15 cellular contexts compared by ENCODE assay signal in genomic region chr17:38919316-38920078, GRCh38. TPM values are rescaled to one million over a fixed set of nuclear protein-coding genes. Genes with fewer than 3 reads are reported as not detected.
A peak's percentile ranks its signal among the peaks of the same experiment; 100 is the strongest.
DNase-seq lines count a peak whose midpoint lies in the region; ATAC-seq and TF ChIP-seq lines count a peak whose summit lies in the region.
"Had no signal": no experiment of that assay in that cellular context is flagged by ENCODE, and none has a peak within 500 bp of the region (broad histone marks: within the 10 kb centered on the region; RNA-seq: fewer than 3 reads in every experiment).

No MANE protein-coding gene starts in this region.

- no peaks in the 10 kb centered on the region for H3K79me2 ChIP-seq in trophoblast cell (ENCODE audit: control insufficient read depth, insufficient read depth, low read length, poor library complexity)

- peaks cover 57% of the 10 kb centered on the region for H3K36me3 ChIP-seq in CD4-positive, CD25-positive, alpha-beta regulatory T cell (ENCODE audit: control insufficient read depth, insufficient read depth, low read length)
- H3K36me3 ChIP-seq in Peyer's patch (peaks cover 0 to 61% (median 0%) of the 10 kb centered on the region in 3 donors), trophoblast cell (ENCODE audit: control insufficient read depth in 1 of 2, insufficient read depth in 2 of 2, low read length in 2 of 2) (peaks cover 55 to 58% of the 10 kb centered on the region in 2 experiments)

- no peak overlapping the region for H3K9ac ChIP-seq in trophoblast cell (ENCODE audit: low read length)

- H3K18ac ChIP-seq in trophoblast cell (ENCODE audit: low read length): no peak overlapping the region

- H3K79me1 ChIP-seq in trophoblast cell (ENCODE audit: low read length): no peaks in the 10 kb centered on the region

- no peak overlapping the region for H3K4me3 Mint-ChIP-seq in CD4-positive, CD25-positive, alpha-beta regulatory T cell

- peak overlapping the region in 2 of 3 donors; percentile 71 to 86 for H3K27ac Mint-ChIP-seq in CD4-positive, CD25-positive, alpha-beta regulatory T cell

- no peaks in the 10 kb centered on the region for H3K4me1 ChIP-seq in CD4-positive, CD25-positive, alpha-beta regulatory T cell (ENCODE audit: control insufficient read depth, insufficient read depth, low read length, poor library complexity, severe bottlenecking)
- peaks cover 0 to 49% (median 4%) of the 10 kb centered on the region in 4 donors for H3K4me1 ChIP-seq in Peyer's patch
- peaks cover 5 to 6% of the 10 kb centered on the region in 2 experiments for H3K4me1 ChIP-seq in trophoblast cell (ENCODE audit: control insufficient read depth in 1 of 2, insufficient read depth in 2 of 2, low read length in 2 of 2)

- H4K8ac ChIP-seq in trophoblast cell (ENCODE audit: low read depth, low read length): no peak overlapping the region

- peaks cover 0 to 23% (median 3%) of the 10 kb centered on the region in 4 donors for H3K4me1 Mint-ChIP-seq in CD4-positive, CD25-positive, alpha-beta regulatory T cell

- H2AFZ ChIP-seq in trophoblast cell (ENCODE audit: insufficient read depth, low read length, poor library complexity): no peak overlapping the region
- H2AFZ ChIP-seq: PC-9 had no signal

- no peak overlapping the region for H3K27ac ChIP-seq in CD4-positive, CD25-positive, alpha-beta regulatory T cell (ENCODE audit: insufficient read depth, low read length, poor library complexity, severe bottlenecking)
- H3K27ac ChIP-seq in Peyer's patch: peak overlapping the region in 2 of 4 donors; percentile 27 to 39
- no peak overlapping the region for H3K27ac ChIP-seq in trophoblast cell (ENCODE audit: low read depth, low read length)
- H3K27ac ChIP-seq: PC-9 had no signal

- H3K4me2 ChIP-seq in trophoblast cell (ENCODE audit: low read length): no peak overlapping the region
- H3K4me2 ChIP-seq: PC-9 had no signal

- no peaks in the 10 kb centered on the region for H3K27me3 Mint-ChIP-seq in CD4-positive, CD25-positive, alpha-beta regulatory T cell

- no peak for TF ChIP-seq CTCF in Peyer's patch (IDR thresholded peaks at IDR 0.05)

- no peak for TF ChIP-seq POLR2A in Peyer's patch (IDR thresholded peaks at IDR 0.05)

- no peak overlapping the region for H3K4me3 ChIP-seq in CD4-positive, CD25-positive, alpha-beta regulatory T cell (ENCODE audit: low read depth, low read length)
- H3K4me3 ChIP-seq in Peyer's patch (no peak overlapping the region), trophoblast cell (ENCODE audit: low read depth, low read length) (no peak overlapping the region)
- H3K4me3 ChIP-seq: PC-9 had no signal

- no peak for DNase-seq in CD4-positive, CD25-positive, alpha-beta regulatory T cell
- DNase-seq in Peyer's patch (peak in 2 of 3 donors; percentile 11 to 44), ecto neural progenitor cell (ENCODE audit: low spot score) (peak; percentile 42), trophoblast cell (no peak), SW 1271 (lab: John Stamatoyannopoulos, UW) (no peak), medulla oblongata (ENCODE audit: extremely low spot score) (no peak), germinal center (ENCODE audit: low spot score) (no peak)
- DNase-seq: activated gamma-delta T cell; midbrain; NCI-H1417 treated with DMSO at 0.1 percent for 48 hours; NCI-H510A; PC-9; stimulated activated CD4-positive, alpha-beta T cell treated with anti-CD3 and anti-CD28 coated beads, Interleukin-15, amount 100 ng/mL, for 24 hours had no signal

- no peak overlapping the region for H2BK5ac ChIP-seq in trophoblast cell (ENCODE audit: low read depth, low read length, poor library complexity)

- H4K91ac ChIP-seq in trophoblast cell (ENCODE audit: low read depth, low read length): no peak overlapping the region

- no peak overlapping the region for H3K4ac ChIP-seq in trophoblast cell (ENCODE audit: low read depth, low read length)

- H3K27me3 ChIP-seq in CD4-positive, CD25-positive, alpha-beta regulatory T cell (ENCODE audit: control insufficient read depth, insufficient read depth, low read length): no peaks in the 10 kb centered on the region
- H3K27me3 ChIP-seq in Peyer's patch (no peaks in the 10 kb centered on the region), trophoblast cell (ENCODE audit: insufficient read depth, low read length) (no peaks in the 10 kb centered on the region)

- no peak overlapping the region for H2BK12ac ChIP-seq in trophoblast cell (ENCODE audit: low read length)

- peak overlapping the region; percentile 14 for H4K12ac ChIP-seq in trophoblast cell (ENCODE audit: low read depth, low read length)

- no peaks in the 10 kb centered on the region for H3K9me3 ChIP-seq in CD4-positive, CD25-positive, alpha-beta regulatory T cell (ENCODE audit: control insufficient read depth in 2 of 2, low read length in 2 of 2)
- H3K9me3 ChIP-seq in Peyer's patch: no peaks in the 10 kb centered on the region
- peaks cover 3% of the 10 kb centered on the region for H3K9me3 ChIP-seq in trophoblast cell (ENCODE audit: insufficient read depth, low read depth, low read length)

- H2AK5ac ChIP-seq in trophoblast cell (ENCODE audit: low read length): no peak overlapping the region

- peaks cover 25% of the 10 kb centered on the region for H3K36me3 Mint-ChIP-seq in CD4-positive, CD25-positive, alpha-beta regulatory T cell

- no peak overlapping the region for H2BK120ac ChIP-seq in trophoblast cell (ENCODE audit: insufficient read depth, low read length, poor library complexity)

- no peak for ATAC-seq in CD4-positive, CD25-positive, alpha-beta regulatory T cell (ENCODE audit: low read depth in 2 of 2)
- ATAC-seq in HG02870 (IDR thresholded peaks at IDR 0.05; ENCODE audit: unreplicated experiment): no peak

- no peaks in the 10 kb centered on the region for H3K9me3 Mint-ChIP-seq in CD4-positive, CD25-positive, alpha-beta regulatory T cell

- H3K23ac ChIP-seq in trophoblast cell (ENCODE audit: low read length): no peak overlapping the region

- no CpG with 5 or more reads among the region's 16 CpGs for WGBS in trophoblast cell (ENCODE audit: extremely low coverage, insufficient coverage, insufficient read length)

- H3K14ac ChIP-seq in trophoblast cell (ENCODE audit: low read length): no peak overlapping the region

RNA-seq across cellular contexts. Expression of gene FBXO47, which starts 47.7 kb away (rescaled TPM):
- not detected for total RNA-seq in CD4-positive, CD25-positive, alpha-beta regulatory T cell
- polyA plus RNA-seq in CD4-positive, CD25-positive, alpha-beta regulatory T cell: not detected
- not detected for total RNA-seq in Peyer's patch
- polyA plus RNA-seq in trophoblast cell (2013): not detected in 2 replicates
- total RNA-seq: PC-9; T-helper 1 cell treated with Interleukin-12 subunit alpha and Interleukin-12 subunit beta and Interleukin-4 antibody, amounts not matched to agents 30 ng/mL and 1 ng/mL, for 36 hours had no signal

RNA-seq across cellular contexts. Expression of gene LASP1, which starts 49.6 kb away (rescaled TPM):
- 154 TPM for total RNA-seq in CD4-positive, CD25-positive, alpha-beta regulatory T cell
- 10 to 100 TPM; 50.3 to 77.3 (median 62.8) TPM for polyA plus RNA-seq in CD4-positive, CD25-positive, alpha-beta regulatory T cell
- total RNA-seq in Peyer's patch: 100 to 1,000 TPM; 166 to 654 (median 590) TPM
- 157 TPM in 2 replicates for polyA plus RNA-seq in trophoblast cell (2013)

Comparison
In these comparisons a context has a peak if more than half of its experiments do, and no peak if none do; other contexts are left out.
1. DNase-seq: peak in Peyer's patch (2 of 3) and ecto neural progenitor cell (single experiment); none in CD4-positive, CD25-positive, alpha-beta regulatory T cell (0 of 3), trophoblast cell (0 of 2), SW 1271 (0 of 2), medulla oblongata (single experiment) and germinal center (single experiment).